Comparison of ENCODE assay signal across 20 cellular contexts in genomic region chr1:215133532-215133931, GRCh38. TPM values are rescaled to one million over a fixed set of nuclear protein-coding genes. Genes with fewer than 3 reads are reported as not detected.
"Had no signal": no experiment of that assay in that cellular context is flagged by ENCODE, and none has a peak within 500 bp of the region (broad histone marks: within the 10 kb centered on the region; RNA-seq: fewer than 3 reads in every experiment).

No MANE protein-coding gene starts in this region.

- ATAC-seq: foreskin keratinocyte; left colon; naive thymus-derived CD4-positive, alpha-beta T cell; psoas muscle had no signal

- H3K27me3 ChIP-seq: esophagus muscularis mucosa, foreskin keratinocyte, hepatocyte, stomach, transverse colon had no signal

- H3K27ac ChIP-seq: epithelial cell of prostate, esophagus muscularis mucosa, foreskin keratinocyte, hepatocyte, psoas muscle, thoracic aorta, transverse colon had no signal

- H3K4me1 Mint-ChIP-seq: naive thymus-derived CD4-positive, alpha-beta T cell; nephron progenitor cell had no signal

- H3K4me1 ChIP-seq: esophagus muscularis mucosa, foreskin keratinocyte, psoas muscle, transverse colon had no signal

- H3K9me3 ChIP-seq: esophagus muscularis mucosa, psoas muscle, stomach, thoracic aorta, transverse colon had no signal

- H3K79me2 ChIP-seq: hepatocyte had no signal

- H3K27ac Mint-ChIP-seq: naive thymus-derived CD4-positive, alpha-beta T cell; nephron progenitor cell had no signal

- H3K4me3 Mint-ChIP-seq: naive thymus-derived CD4-positive, alpha-beta T cell; nephron progenitor cell had no signal

- H3K4me3 ChIP-seq: esophagus muscularis mucosa, hepatocyte, psoas muscle, stomach, thoracic aorta, transverse colon had no signal

- H3K36me3 ChIP-seq: esophagus muscularis mucosa, stomach, thoracic aorta, transverse colon had no signal

- H3K4me2 ChIP-seq: hepatocyte had no signal

- H3K9me3 Mint-ChIP-seq: naive thymus-derived CD4-positive, alpha-beta T cell; nephron progenitor cell had no signal

- H2AFZ ChIP-seq: hepatocyte had no signal

- DNase-seq: cortex of kidney; effector memory CD4-positive, alpha-beta T cell; head of caudate nucleus; kidney; left colon; mammary epithelial cell; naive thymus-derived CD4-positive, alpha-beta T cell; nephron progenitor cell; psoas muscle; small intestine; stimulated activated CD4-positive, alpha-beta T cell treated with anti-CD3 and anti-CD28 coated beads, Interleukin-12 subunit alpha, Interleukin-12 subunit beta, amount 100 ng/mL, for 4 hours; stimulated activated naive CD4-positive, alpha-beta T cell; stomach; substantia nigra; transverse colon had no signal

- H3K36me3 Mint-ChIP-seq: naive thymus-derived CD4-positive, alpha-beta T cell had no signal

RNA-seq across cellular contexts. Expression of gene KCNK2, which starts 51.0 kb away (rescaled TPM):
- total RNA-seq: naive thymus-derived CD4-positive, alpha-beta T cell had no signal
